ENCODE assay signal across 11 cellular contexts in the genomic region with DNA sequence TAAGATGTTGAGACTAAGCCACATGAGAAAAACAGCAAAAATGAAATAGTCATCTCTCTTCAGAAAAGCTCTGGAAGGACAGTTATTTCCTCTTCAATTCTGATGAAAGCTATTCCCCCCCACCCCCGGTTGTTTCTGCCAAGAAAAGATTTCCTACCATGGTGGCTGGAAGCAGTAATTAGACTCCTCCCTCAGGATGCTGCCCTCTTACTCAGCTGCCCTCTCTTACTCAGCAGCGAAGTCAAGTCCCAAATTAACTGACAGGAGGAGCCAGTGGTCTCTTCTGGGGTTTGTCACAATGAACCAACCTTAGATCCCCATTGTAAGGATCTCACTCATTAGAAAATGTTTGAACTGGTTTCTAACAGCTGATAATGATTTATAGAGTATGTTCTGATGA. TPM values are rescaled to one million over a fixed set of nuclear protein-coding genes. Genes with fewer than 3 reads are reported as not detected.
DNase-seq lines count a peak whose midpoint lies in the region; ATAC-seq lines count a peak whose summit lies in the region.
"Had no signal": no experiment of that assay in that cellular context is flagged by ENCODE, and none has a peak within 500 bp of the region (broad histone marks: within the 10 kb centered on the region; RNA-seq: fewer than 3 reads in every experiment).

No MANE protein-coding gene starts in this region.

- POLR2A ChIA-PET in activated CD4-positive, alpha-beta memory T cell treated with anti-CD3 and anti-CD28 coated beads for 36 hours (lab: Charles Lee) = no interaction called here
- POLR2A ChIA-PET in activated CD4-positive, alpha-beta memory T cell treated with anti-CD3 and anti-CD28 coated beads, Interleukin-2, amount 10 ng/mL, durations not matched to agents 7 days and 5 days (lab: Charles Lee) = no interaction called here
- POLR2A ChIA-PET in naive thymus-derived CD4-positive, alpha-beta T cell (lab: Charles Lee) = no interaction called here

- peak; percentile 30 for DNase-seq in activated CD4-positive, alpha-beta memory T cell treated with anti-CD3 and anti-CD28 coated beads for 36 hours
- DNase-seq in activated CD4-positive, alpha-beta memory T cell treated with anti-CD3 and anti-CD28 coated beads, Interleukin-2, amount 10 ng/mL, durations not matched to agents 7 days and 5 days = no peak
- DNase-seq in MG63 = peak; percentile 21
- no peak for DNase-seq in naive thymus-derived CD4-positive, alpha-beta T cell
- no peak for DNase-seq in hypothalamus (lab: John Stamatoyannopoulos, UW)
- DNase-seq: activated naive CD4-positive, alpha-beta T cell treated with Interleukin-2 at 50 U/mL for 16 hours had no signal

- no peak for ATAC-seq in naive thymus-derived CD4-positive, alpha-beta T cell
- ATAC-seq in HG02798 (IDR thresholded peaks at IDR 0.05; ENCODE audit: poor library complexity, unreplicated experiment) (no peak), GM18873 (IDR thresholded peaks at IDR 0.05; ENCODE audit: low FRiP score, unreplicated experiment) (no peak)

- H3K36me3 ChIP-seq in MG63 = no peaks in the 10 kb centered on the region
- H3K36me3 ChIP-seq in naive thymus-derived CD4-positive, alpha-beta T cell (ENCODE audit: control insufficient read depth in 2 of 3, insufficient read depth in 3 of 3, low read length in 3 of 3) = peaks cover 0 to 12% (median 6%) of the 10 kb centered on the region in 3 experiments

- CTCF ChIA-PET in activated CD4-positive, alpha-beta memory T cell treated with anti-CD3 and anti-CD28 coated beads for 36 hours (lab: Charles Lee) = interaction anchor here (0.8 kb wide), 1 partner anchor 250 kb away, joined by 3 read pairs; no protein-coding TSS in a partner anchor
- CTCF ChIA-PET in activated CD4-positive, alpha-beta memory T cell treated with anti-CD3 and anti-CD28 coated beads, Interleukin-2, amount 10 ng/mL, durations not matched to agents 7 days and 5 days (lab: Charles Lee) = no interaction called here
- CTCF ChIA-PET in naive thymus-derived CD4-positive, alpha-beta T cell (lab: Charles Lee) = no interaction called here

- H3K27ac ChIP-seq in cingulate gyrus (ENCODE audit: low read depth, low read length) = peak overlapping the region; percentile 5
- peak overlapping the region; percentile 29 for H3K27ac ChIP-seq in naive thymus-derived CD4-positive, alpha-beta T cell (ENCODE audit: low read depth, low read length)
- H3K27ac ChIP-seq: epithelial cell of prostate had no signal

- intact Hi-C loops in activated CD4-positive, alpha-beta memory T cell treated with anti-CD3 and anti-CD28 coated beads for 36 hours (cut with micrococcal nuclease) = no loop called here
- intact Hi-C loops in naive thymus-derived CD4-positive, alpha-beta T cell (cut with micrococcal nuclease) = no loop called here

- no peaks in the 10 kb centered on the region for H3K4me1 ChIP-seq in naive thymus-derived CD4-positive, alpha-beta T cell (ENCODE audit: control insufficient read depth in 2 of 2, insufficient read depth in 2 of 2, low read length in 2 of 2)

- H3K9me3 Mint-ChIP-seq in activated CD4-positive, alpha-beta memory T cell treated with anti-CD3 and anti-CD28 coated beads for 36 hours = no peaks in the 10 kb centered on the region
- no peaks in the 10 kb centered on the region for H3K9me3 Mint-ChIP-seq in activated CD4-positive, alpha-beta memory T cell treated with anti-CD3 and anti-CD28 coated beads, Interleukin-2, amount 10 ng/mL, durations not matched to agents 7 days and 5 days
- peaks cover 0 to 2% (median 0%) of the 10 kb centered on the region in 11 donors for H3K9me3 Mint-ChIP-seq in naive thymus-derived CD4-positive, alpha-beta T cell

- H3K36me3 Mint-ChIP-seq in activated CD4-positive, alpha-beta memory T cell treated with anti-CD3 and anti-CD28 coated beads for 36 hours = no peaks in the 10 kb centered on the region
- H3K36me3 Mint-ChIP-seq in activated CD4-positive, alpha-beta memory T cell treated with anti-CD3 and anti-CD28 coated beads, Interleukin-2, amount 10 ng/mL, durations not matched to agents 7 days and 5 days (ENCODE audit: low read depth) = peaks cover 8% of the 10 kb centered on the region
- peaks cover 0 to 10% (median 3%) of the 10 kb centered on the region in 5 donors for H3K36me3 Mint-ChIP-seq in naive thymus-derived CD4-positive, alpha-beta T cell

- H3K27me3 ChIP-seq in MG63 = no peaks in the 10 kb centered on the region
- no peaks in the 10 kb centered on the region for H3K27me3 ChIP-seq in naive thymus-derived CD4-positive, alpha-beta T cell (ENCODE audit: control insufficient read depth in 2 of 2, insufficient read depth in 2 of 2, low read length in 2 of 2)

- H3K4me1 Mint-ChIP-seq in activated CD4-positive, alpha-beta memory T cell treated with anti-CD3 and anti-CD28 coated beads for 36 hours (ENCODE audit: low read depth) = peaks cover 6% of the 10 kb centered on the region
- H3K4me1 Mint-ChIP-seq in activated CD4-positive, alpha-beta memory T cell treated with anti-CD3 and anti-CD28 coated beads, Interleukin-2, amount 10 ng/mL, durations not matched to agents 7 days and 5 days = no peaks in the 10 kb centered on the region
- H3K4me1 Mint-ChIP-seq in naive thymus-derived CD4-positive, alpha-beta T cell = peaks cover 0 to 4% (median 0%) of the 10 kb centered on the region in 7 donors

- H3K9me3 ChIP-seq in MG63 = no peaks in the 10 kb centered on the region
- H3K9me3 ChIP-seq in naive thymus-derived CD4-positive, alpha-beta T cell (ENCODE audit: control insufficient read depth in 2 of 3, low read length in 3 of 3) = no peaks in the 10 kb centered on the region

- peak overlapping the region; percentile 42 for H3K27ac Mint-ChIP-seq in activated CD4-positive, alpha-beta memory T cell treated with anti-CD3 and anti-CD28 coated beads for 36 hours
- H3K27ac Mint-ChIP-seq in activated CD4-positive, alpha-beta memory T cell treated with anti-CD3 and anti-CD28 coated beads, Interleukin-2, amount 10 ng/mL, durations not matched to agents 7 days and 5 days = no peak overlapping the region
- H3K27ac Mint-ChIP-seq in naive thymus-derived CD4-positive, alpha-beta T cell = peak overlapping the region in 5 of 9 donors; percentile 15 to 66 (median 39)

- H3K27me3 Mint-ChIP-seq in activated CD4-positive, alpha-beta memory T cell treated with anti-CD3 and anti-CD28 coated beads for 36 hours = no peaks in the 10 kb centered on the region
- H3K27me3 Mint-ChIP-seq in activated CD4-positive, alpha-beta memory T cell treated with anti-CD3 and anti-CD28 coated beads, Interleukin-2, amount 10 ng/mL, durations not matched to agents 7 days and 5 days = no peaks in the 10 kb centered on the region
- H3K27me3 Mint-ChIP-seq in naive thymus-derived CD4-positive, alpha-beta T cell = no peaks in the 10 kb centered on the region

- H3K4me3 Mint-ChIP-seq in activated CD4-positive, alpha-beta memory T cell treated with anti-CD3 and anti-CD28 coated beads for 36 hours = no peak overlapping the region
- no peak overlapping the region for H3K4me3 Mint-ChIP-seq in activated CD4-positive, alpha-beta memory T cell treated with anti-CD3 and anti-CD28 coated beads, Interleukin-2, amount 10 ng/mL, durations not matched to agents 7 days and 5 days
- H3K4me3 Mint-ChIP-seq in naive thymus-derived CD4-positive, alpha-beta T cell = no peak overlapping the region

- no peak overlapping the region for H3K4me3 ChIP-seq in MG63
- H3K4me3 ChIP-seq in naive thymus-derived CD4-positive, alpha-beta T cell (ENCODE audit: low read length) = no peak overlapping the region
- H3K4me3 ChIP-seq: lung had no signal

RNA-seq across cellular contexts. Expression of a gene that starts 38.0 kb away (rescaled TPM):
- not detected for total RNA-seq in activated CD4-positive, alpha-beta memory T cell treated with anti-CD3 and anti-CD28 coated beads for 36 hours
- not detected for total RNA-seq in activated CD4-positive, alpha-beta memory T cell treated with anti-CD3 and anti-CD28 coated beads, Interleukin-2, amount 10 ng/mL, durations not matched to agents 7 days and 5 days
- total RNA-seq in MG63 (2014; rRNA removed; shearing (Covaris generic); ENCODE audit: low replicate concordance) = 0.16 TPM in 1 of 2 replicates, not detected in the other
- not detected for total RNA-seq in naive thymus-derived CD4-positive, alpha-beta T cell
- polyA plus RNA-seq in naive thymus-derived CD4-positive, alpha-beta T cell = under 1 TPM; 0.18 to 0.27 TPM

RNA-seq across cellular contexts. Expression of a gene that starts 44.4 kb away (rescaled TPM):
- 10 to 100 TPM; 24.5 to 30.9 TPM for total RNA-seq in activated CD4-positive, alpha-beta memory T cell treated with anti-CD3 and anti-CD28 coated beads for 36 hours
- 10 to 100 TPM; 41.3 to 47.3 TPM for total RNA-seq in activated CD4-positive, alpha-beta memory T cell treated with anti-CD3 and anti-CD28 coated beads, Interleukin-2, amount 10 ng/mL, durations not matched to agents 7 days and 5 days
- 9.6 and 38.4 TPM in 2 replicates for total RNA-seq in MG63 (2014; rRNA removed; shearing (Covaris generic); ENCODE audit: low replicate concordance)
- total RNA-seq in naive thymus-derived CD4-positive, alpha-beta T cell = 100 to 1,000 TPM in 2 of 5 experiments, 10 to 100 TPM in 3; 30.4 to 142 (median 72.5) TPM
- polyA plus RNA-seq in naive thymus-derived CD4-positive, alpha-beta T cell = 10 to 100 TPM; 30.4 to 32.7 TPM

RNA-seq across cellular contexts. Expression of a gene that starts 44.5 kb away (rescaled TPM):
- total RNA-seq in activated CD4-positive, alpha-beta memory T cell treated with anti-CD3 and anti-CD28 coated beads for 36 hours = 10 to 100 TPM; 14.1 to 16.1 TPM
- total RNA-seq in activated CD4-positive, alpha-beta memory T cell treated with anti-CD3 and anti-CD28 coated beads, Interleukin-2, amount 10 ng/mL, durations not matched to agents 7 days and 5 days = 10 to 100 TPM; 21.0 to 22.6 TPM
- total RNA-seq in MG63 (2014; rRNA removed; shearing (Covaris generic); ENCODE audit: low replicate concordance) = 14.6 and 38.0 TPM in 2 replicates
- 10 to 100 TPM; 20.7 to 31.1 (median 23.5) TPM for total RNA-seq in naive thymus-derived CD4-positive, alpha-beta T cell
- polyA plus RNA-seq in naive thymus-derived CD4-positive, alpha-beta T cell = 10 to 100 TPM; 17.8 to 33.5 TPM

Comparison
In these comparisons a context has a peak if more than half of its experiments do, and no peak if none do; other contexts are left out.
1. DNase-seq: peak in activated CD4-positive, alpha-beta memory T cell treated with anti-CD3 and anti-CD28 coated beads for 36 hours (single experiment) and MG63 (single experiment); none in activated CD4-positive, alpha-beta memory T cell treated with anti-CD3 and anti-CD28 coated beads, Interleukin-2, amount 10 ng/mL, durations not matched to agents 7 days and 5 days (single experiment), naive thymus-derived CD4-positive, alpha-beta T cell (0 of 9) and hypothalamus (0 of 51).